ENCODE assay signal across 26 cellular contexts in genomic region chr6:158383057-158383456, GRCh38.
"Had no signal": no experiment of that assay in that cellular context is flagged by ENCODE, and none has a peak within 500 bp of the region (broad histone marks: within the 10 kb centered on the region; RNA-seq: fewer than 3 reads in every experiment).

No MANE protein-coding gene starts in this region.

- H3K27me3 Mint-ChIP-seq: naive thymus-derived CD8-positive, alpha-beta T cell; stimulated activated naive CD8-positive, alpha-beta T cell treated with anti-CD3 and anti-CD28 coated beads, Interleukin-15, amount 100 ng/mL, for 72 hours had no signal

- H3K4me3 ChIP-seq: coronary artery, lower lobe of right lung, neural progenitor cell, prostate gland, right atrium auricular region, smooth muscle cell, thyroid gland, upper lobe of left lung, uterus had no signal

- H3K36me3 ChIP-seq: lower lobe of right lung, neural progenitor cell, prostate gland, right atrium auricular region, thyroid gland, upper lobe of left lung, uterus had no signal

- H3K4me1 ChIP-seq: lower lobe of right lung, prostate gland, right atrium auricular region, upper lobe of left lung, uterus had no signal

- H3K4me3 Mint-ChIP-seq: immature natural killer cell; naive thymus-derived CD8-positive, alpha-beta T cell; neural progenitor cell; stimulated activated naive CD8-positive, alpha-beta T cell treated with anti-CD3 and anti-CD28 coated beads, Interleukin-15, amount 100 ng/mL, for 72 hours had no signal

- ATAC-seq: left colon; left ventricle myocardium superior; naive thymus-derived CD8-positive, alpha-beta T cell; sciatic nerve; stimulated activated naive CD8-positive, alpha-beta T cell treated with anti-CD3 and anti-CD28 coated beads, Interleukin-15, amount 100 ng/mL, for 72 hours had no signal

- H3K27me3 ChIP-seq: neural progenitor cell, right atrium auricular region, thyroid gland, upper lobe of left lung, uterus had no signal

- H3K27ac Mint-ChIP-seq: neural progenitor cell; stimulated activated naive CD8-positive, alpha-beta T cell treated with anti-CD3 and anti-CD28 coated beads, Interleukin-15, amount 100 ng/mL, for 72 hours had no signal

- DNase-seq: dermis blood vessel endothelial cell; effector memory CD4-positive, alpha-beta T cell; erythroblast; hypothalamus; immature natural killer cell; islet precursor cell; kidney glomerular epithelial cell; left colon; left ventricle myocardium superior; lower lobe of right lung; naive thymus-derived CD8-positive, alpha-beta T cell; stimulated activated CD4-positive, alpha-beta T cell treated with anti-CD3 and anti-CD28 coated beads, Interleukin-12 subunit alpha, Interleukin-12 subunit beta, amount 100 ng/mL, for 4 hours; stimulated activated CD4-positive, alpha-beta T cell treated with anti-CD3 and anti-CD28 coated beads, Interleukin-1b, Interleukin-23, amount 100 ng/mL, for 48 hours; stimulated activated CD4-positive, alpha-beta T cell treated with anti-CD3 and anti-CD28 coated beads, Interleukin-4, amount 100 ng/mL, for 1 hour; stimulated activated CD8-positive, alpha-beta memory T cell treated with anti-CD3 and anti-CD28 coated beads, Interleukin-4, amount 100 ng/mL, for 48 hours; stimulated activated naive CD4-positive, alpha-beta T cell; stimulated activated naive CD8-positive, alpha-beta T cell treated with anti-CD3 and anti-CD28 coated beads, Interleukin-15, amount 100 ng/mL, for 72 hours; thyroid gland; upper lobe of left lung; uterus had no signal

- H3K9me3 ChIP-seq: lower lobe of right lung, prostate gland, right atrium auricular region, thyroid gland, upper lobe of left lung, uterus had no signal

- H3K4me1 Mint-ChIP-seq: neural progenitor cell; stimulated activated naive CD8-positive, alpha-beta T cell treated with anti-CD3 and anti-CD28 coated beads, Interleukin-15, amount 100 ng/mL, for 72 hours had no signal

- H3K36me3 Mint-ChIP-seq: immature natural killer cell; naive thymus-derived CD8-positive, alpha-beta T cell had no signal

- H3K9me3 Mint-ChIP-seq: immature natural killer cell; naive thymus-derived CD8-positive, alpha-beta T cell; neural progenitor cell; stimulated activated naive CD8-positive, alpha-beta T cell treated with anti-CD3 and anti-CD28 coated beads, Interleukin-15, amount 100 ng/mL, for 72 hours had no signal
